ENCODE assay signal across 8 cellular contexts in the genomic region with DNA sequence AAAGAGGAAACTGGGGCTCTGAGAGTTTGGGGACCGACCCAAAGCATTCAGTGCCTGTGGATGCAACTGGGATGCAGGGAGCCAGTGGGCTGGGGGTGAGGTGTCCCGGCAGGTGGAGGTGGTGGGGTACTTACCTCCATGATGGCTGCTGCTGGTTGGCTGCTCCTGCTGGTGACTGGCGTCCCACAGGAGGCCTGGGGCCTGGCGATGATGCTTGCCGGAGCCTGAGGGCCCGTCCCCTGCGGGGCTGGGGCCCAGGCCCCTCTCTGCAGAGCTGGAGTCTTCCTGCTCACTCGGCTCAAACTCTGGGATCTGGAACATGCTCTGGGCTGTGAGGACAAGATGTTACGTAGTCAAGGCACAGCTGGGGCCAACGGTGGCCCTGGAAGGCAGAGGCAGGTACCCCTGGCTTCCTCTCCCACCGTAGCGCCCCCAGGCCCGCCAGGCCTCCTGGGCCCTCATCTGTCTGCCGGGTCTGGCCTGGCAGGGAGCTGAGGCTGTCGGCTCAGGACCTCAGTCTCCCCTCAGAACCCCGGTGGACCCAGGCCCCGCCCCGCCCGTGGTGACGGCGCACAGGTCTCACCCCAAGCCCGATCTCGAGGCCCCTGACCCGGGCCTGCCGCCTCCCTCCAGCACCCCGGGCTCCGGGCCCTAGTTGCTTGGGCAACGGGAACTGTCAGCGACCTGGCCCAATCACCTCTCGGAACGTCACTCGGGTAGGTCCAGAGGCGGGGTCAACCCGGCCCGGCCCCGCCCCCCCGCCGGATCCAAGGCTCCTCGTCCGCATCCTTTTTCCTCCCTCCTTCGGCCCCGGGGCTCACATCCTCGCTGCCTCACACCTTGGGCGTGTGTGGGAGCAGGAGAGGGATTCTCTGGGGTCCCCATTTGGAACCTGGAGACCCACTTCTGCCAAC. TPM values are rescaled to one million over a fixed set of nuclear protein-coding genes. Genes with fewer than 3 reads are reported as not detected.
A peak's percentile ranks its signal among the peaks of the same experiment; 100 is the strongest.
DNase-seq lines count a peak whose midpoint lies in the region; ATAC-seq, FAIRE-seq and TF ChIP-seq lines count a peak whose summit lies in the region.

A gene (minus strand): TSS at position 618 of the 914 bp plus-strand sequence. CDS start 297 bp downstream, at position 321.

- intact Hi-C loops in Right ventricle myocardium superior (cut with DNase I) (loop anchor here (2.0 kb wide), 1 partner anchor 14 kb away; no protein-coding TSS in a partner anchor), tibial artery (cut with DNase I; ENCODE audit: low total_unique reads) (no loop called here)

- H3K9ac ChIP-seq in adipocyte (ENCODE audit: low read length) (peak within 1 kb of the TSS; percentile 96), parathyroid adenoma (peak within 1 kb of the TSS; percentile 76)

- DNase-seq in GM12891 (ENCODE audit: insufficient read length, low spot score) (peak; percentile 100), NCI-H1436 treated with DMSO at 0.1 percent for 48 hours (lab: John Stamatoyannopoulos, UW) (peak; percentile 58), T follicular helper cell (ENCODE audit: low read depth) (peak; percentile 91), adipocyte (ENCODE audit: low read depth) (peak; percentile 98), Right ventricle myocardium superior (peak; percentile 97), tibial artery (peak; percentile 94 to 97)

- peak within 1 kb of the TSS; percentile 77 for H3K4me2 ChIP-seq in parathyroid adenoma (ENCODE audit: low read length)

- FAIRE-seq in GM12891 (lab: Jason Lieb, UNC): no peak

- H2AFZ ChIP-seq in parathyroid adenoma: peak within 1 kb of the TSS; percentile 82

- ATAC-seq in HG02840 (IDR thresholded peaks at IDR 0.05; ENCODE audit: low FRiP score, unreplicated experiment): peak; percentile 46
- peak; percentile 91 for ATAC-seq in Right ventricle myocardium superior (ENCODE audit: poor library complexity)

- H3K27ac ChIP-seq in parathyroid adenoma (peak within 1 kb of the TSS; percentile 97), tibial artery (peak within 1 kb of the TSS; percentile 98)

- peaks cover 4% of the 10 kb centered on the region for H3K36me3 ChIP-seq in adipocyte (ENCODE audit: control insufficient read depth, insufficient read depth, low read length, severe bottlenecking)
- H3K36me3 ChIP-seq in parathyroid adenoma (ENCODE audit: control insufficient read depth, insufficient read depth, low read length): no peaks in the 10 kb centered on the region
- peaks cover 4 to 26% (median 9%) of the 10 kb centered on the region in 3 donors for H3K36me3 ChIP-seq in tibial artery

- H3K27me3 ChIP-seq in adipocyte (replicated peaks; ENCODE audit: control insufficient read depth, insufficient read depth, low read length) (no peaks in the 10 kb centered on the region), parathyroid adenoma (ENCODE audit: control insufficient read depth, insufficient read depth, low read length) (no peaks in the 10 kb centered on the region), tibial artery (peaks cover 0 to 11% of the 10 kb centered on the region in 2 donors)

- H3K9me3 ChIP-seq in adipocyte (ENCODE audit: control insufficient read depth, low read length): no peaks in the 10 kb centered on the region
- no peaks in the 10 kb centered on the region for H3K9me3 ChIP-seq in parathyroid adenoma (ENCODE audit: control insufficient read depth, low read length)
- no peaks in the 10 kb centered on the region for H3K9me3 ChIP-seq in tibial artery

- H3K4me3 ChIP-seq in adipocyte (ENCODE audit: low read length) (peak within 1 kb of the TSS; percentile 91), parathyroid adenoma (ENCODE audit: low read depth, low read length) (peak within 1 kb of the TSS; percentile 81), tibial artery (peak within 1 kb of the TSS; percentile 82 to 90)

- no peak for TF ChIP-seq CTCF in parathyroid adenoma (IDR thresholded peaks at IDR 0.05)
- TF ChIP-seq CTCF in tibial artery (IDR thresholded peaks at IDR 0.05): no peak

- TF ChIP-seq POLR2A in GM12891 (IDR thresholded peaks at IDR 0.05; ENCODE audit: low read depth, low read length): no peak

- H3K4me1 ChIP-seq in adipocyte (ENCODE audit: control insufficient read depth, insufficient read depth, low read length) (peaks cover 16% of the 10 kb centered on the region), parathyroid adenoma (peaks cover 6% of the 10 kb centered on the region), tibial artery (peaks cover 0 to 32% (median 27%) of the 10 kb centered on the region in 4 donors)

- H3K79me2 ChIP-seq in parathyroid adenoma: peaks cover 24% of the 10 kb centered on the region

TF ChIP-seq in GM12891, 5 proteins besides CTCF, POLR2A, EP300 and RAD21:
- TF ChIP-seq POU2F2 (IDR thresholded peaks at IDR 0.05; ENCODE audit: low read depth, low read length): no peak
- TF ChIP-seq POLR2AphosphoS5 (IDR thresholded peaks at IDR 0.05; ENCODE audit: low read depth, low read length): peak; percentile 9; the same call in 1 of the 2 replicates
TF ChIP-seq in GM12891: peak in this region for 1.

RNA-seq across cellular contexts. Expression of the gene that starts here (rescaled TPM):
- polyA plus RNA-seq in GM12891 (2012; ENCODE audit: low read depth, missing spikeins): 37.3 TPM
- total RNA-seq in Right ventricle myocardium superior: 90.1 TPM

Comparison
In these comparisons a context has a peak if more than half of its experiments do, and no peak if none do; other contexts are left out.
1. Peak in every context shown above with its lines: DNase-seq, ATAC-seq, H3K4me3 ChIP-seq and H3K27ac ChIP-seq.